21 cellular contexts compared by ENCODE assay signal in the genomic region with DNA sequence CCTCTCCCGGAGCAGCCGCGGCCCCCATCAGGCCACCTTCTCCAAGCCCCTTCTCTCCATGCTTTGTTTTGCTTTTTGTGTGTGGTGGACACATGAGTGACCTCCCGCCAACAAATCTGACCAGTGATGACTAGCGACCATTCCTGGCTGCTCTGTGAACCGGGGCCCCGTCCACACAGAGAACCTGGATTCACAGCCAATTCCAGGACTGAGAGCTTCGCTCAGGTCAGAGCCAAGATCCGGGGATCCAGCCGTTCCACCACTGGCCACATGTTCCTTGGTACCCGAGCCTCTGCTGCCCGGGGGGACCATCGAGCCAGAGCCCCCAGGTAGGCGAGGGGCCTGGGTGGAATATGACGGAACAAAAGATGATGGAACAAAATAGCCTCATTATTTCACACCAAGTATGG. TPM values are rescaled to one million over a fixed set of nuclear protein-coding genes. Genes with fewer than 3 reads are reported as not detected.
DNase-seq lines count a peak whose midpoint lies in the region; ATAC-seq and TF ChIP-seq lines count a peak whose summit lies in the region.
"Had no signal": no experiment of that assay in that cellular context is flagged by ENCODE, and none has a peak within 500 bp of the region (broad histone marks: within the 10 kb centered on the region; RNA-seq: fewer than 3 reads in every experiment).

No MANE protein-coding gene starts in this region.

- H3K23ac ChIP-seq in trophoblast cell (ENCODE audit: low read length): no peak overlapping the region

- H3K4me3 ChIP-seq in adrenal gland (no peak overlapping the region), trophoblast cell (ENCODE audit: low read depth, low read length) (no peak overlapping the region), transverse colon (no peak overlapping the region), A673 (ENCODE audit: low read depth, low read length, poor library complexity, severe bottlenecking) (no peak overlapping the region)
- H3K4me3 ChIP-seq: PC-9 had no signal

- TF ChIP-seq EP300 in transverse colon (IDR thresholded peaks at IDR 0.05; ENCODE audit: low read depth): no peak

- intact Hi-C loops in adrenal gland (cut with DNase I) (no loop called here), left cardiac atrium (cut with DNase I) (loop anchor here in 1 of 2 donors (5.0 kb wide), 2 partner anchors 41 to 61 kb away; no protein-coding TSS in a partner anchor), transverse colon (cut with DNase I; ENCODE audit: low total_unique reads) (no loop called here), A673 (cut with micrococcal nuclease; ENCODE audit: unreplicated experiment) (no loop called here)

- H4K8ac ChIP-seq in trophoblast cell (ENCODE audit: low read depth, low read length): peak overlapping the region; percentile 17

- no peak overlapping the region for H3K4me2 ChIP-seq in trophoblast cell (ENCODE audit: low read length)
- H3K4me2 ChIP-seq: PC-9 had no signal

- peak overlapping the region; percentile 63 for H3K18ac ChIP-seq in trophoblast cell (ENCODE audit: low read length)

- no peak overlapping the region for H3K4me3 Mint-ChIP-seq in activated T-helper 17 cell treated with anti-CD3 and anti-CD28 coated beads, Interleukin-2, amount 50 U/mL, for 72 hours
- H3K4me3 Mint-ChIP-seq: immature natural killer cell; naive thymus-derived CD4-positive, alpha-beta T cell; stimulated activated memory B cell treated with anti-CD40 and anti-IgM and Interleukin-4, amounts not matched to agents 10 μg/mL and 1 μg/mL and 100 μg/mL, for 72 hours had no signal

- POLR2A ChIA-PET in A673 (lab: Charles Lee; ENCODE audit: low non-redundant PET): interaction anchor here (0.6 kb wide), 1 partner anchor 16 kb away, joined by 5 read pairs; no protein-coding TSS in a partner anchor

- H3K4me1 ChIP-seq in adrenal gland (replicated peaks in 1 of 2) (no peaks in the 10 kb centered on the region), trophoblast cell (ENCODE audit: control insufficient read depth in 1 of 2, insufficient read depth in 2 of 2, low read length in 2 of 2) (peaks cover 50 to 63% of the 10 kb centered on the region in 2 experiments), transverse colon (peaks cover 0 to 3% (median 0%) of the 10 kb centered on the region in 4 donors), A673 (ENCODE audit: insufficient read depth, low read length, poor library complexity, severe bottlenecking) (peaks cover under 1% of the 10 kb centered on the region)

- H4K12ac ChIP-seq in trophoblast cell (ENCODE audit: low read depth, low read length): no peak overlapping the region

- peak overlapping the region; percentile 46 for H2BK12ac ChIP-seq in trophoblast cell (ENCODE audit: low read length)

- peak overlapping the region; percentile 81 for H3K14ac ChIP-seq in trophoblast cell (ENCODE audit: low read length)

- peak overlapping the region; percentile 71 for H2BK5ac ChIP-seq in trophoblast cell (ENCODE audit: low read depth, low read length, poor library complexity)

- no TSS peak for BruUV-seq in A673 (replicated peaks; lab: Mats Ljungman, UMichigan)

- no peak for TF ChIP-seq POLR2A in adrenal gland (IDR thresholded peaks at IDR 0.05)
- no peak for TF ChIP-seq POLR2A in transverse colon (IDR thresholded peaks at IDR 0.05)

- peaks cover 60% of the 10 kb centered on the region for H3K79me1 ChIP-seq in trophoblast cell (ENCODE audit: low read length)

- no peak overlapping the region for H3K27ac Mint-ChIP-seq in activated T-helper 17 cell treated with anti-CD3 and anti-CD28 coated beads, Interleukin-2, amount 50 U/mL, for 72 hours
- H3K27ac Mint-ChIP-seq: immature natural killer cell; naive thymus-derived CD4-positive, alpha-beta T cell; stimulated activated memory B cell treated with anti-CD40 and anti-IgM and Interleukin-4, amounts not matched to agents 10 μg/mL and 1 μg/mL and 100 μg/mL, for 72 hours had no signal

- 85 to 94% (median 88%) methylated on average over 11 to 15 of the region's 15 CpGs for WGBS in adrenal gland, 4 donors
- no CpG with 5 or more reads among the region's 15 CpGs for WGBS in trophoblast cell (ENCODE audit: extremely low coverage, insufficient coverage, insufficient read length)
- WGBS in transverse colon (ENCODE audit: low coverage in 1 of 2), 2 donors: 86% methylated on average over 12 of the region's 15 CpGs; no CpG with 5 or more reads in 1 of the 2 donors

- no peaks in the 10 kb centered on the region for H3K9me3 ChIP-seq in adrenal gland (replicated peaks in 1 of 3)
- no peaks in the 10 kb centered on the region for H3K9me3 ChIP-seq in trophoblast cell (ENCODE audit: insufficient read depth, low read depth, low read length)
- no peaks in the 10 kb centered on the region for H3K9me3 ChIP-seq in transverse colon
- no peaks in the 10 kb centered on the region for H3K9me3 ChIP-seq in A673 (ENCODE audit: low read depth, low read length, poor library complexity, severe bottlenecking)

- H3K4me1 Mint-ChIP-seq in activated T-helper 17 cell treated with anti-CD3 and anti-CD28 coated beads, Interleukin-2, amount 50 U/mL, for 72 hours: no peaks in the 10 kb centered on the region

- H3K27me3 Mint-ChIP-seq in activated T-helper 17 cell treated with anti-CD3 and anti-CD28 coated beads, Interleukin-2, amount 50 U/mL, for 72 hours: peaks cover 14% of the 10 kb centered on the region

- H3K36me3 Mint-ChIP-seq in activated T-helper 17 cell treated with anti-CD3 and anti-CD28 coated beads, Interleukin-2, amount 50 U/mL, for 72 hours (ENCODE audit: low read depth): no peaks in the 10 kb centered on the region
- H3K36me3 Mint-ChIP-seq: naive thymus-derived CD4-positive, alpha-beta T cell; stimulated activated memory B cell treated with anti-CD40 and anti-IgM and Interleukin-4, amounts not matched to agents 10 μg/mL and 1 μg/mL and 100 μg/mL, for 72 hours had no signal

- peak overlapping the region; percentile 14 for H2AFZ ChIP-seq in trophoblast cell (ENCODE audit: insufficient read depth, low read length, poor library complexity)
- H2AFZ ChIP-seq: PC-9 had no signal

- H2BK120ac ChIP-seq in trophoblast cell (ENCODE audit: insufficient read depth, low read length, poor library complexity): peak overlapping the region; percentile 84

- CTCF ChIA-PET in A673 (lab: Charles Lee): no interaction called here

- no peaks in the 10 kb centered on the region for H3K9me3 Mint-ChIP-seq in activated T-helper 17 cell treated with anti-CD3 and anti-CD28 coated beads, Interleukin-2, amount 50 U/mL, for 72 hours
- H3K9me3 Mint-ChIP-seq: immature natural killer cell; naive thymus-derived CD4-positive, alpha-beta T cell; stimulated activated memory B cell treated with anti-CD40 and anti-IgM and Interleukin-4, amounts not matched to agents 10 μg/mL and 1 μg/mL and 100 μg/mL, for 72 hours had no signal

- H4K91ac ChIP-seq in trophoblast cell (ENCODE audit: low read depth, low read length): peak overlapping the region; percentile 91

- ATAC-seq in left cardiac atrium: no peak
- no peak for ATAC-seq in activated T-helper 17 cell treated with anti-CD3 and anti-CD28 coated beads, Interleukin-2, amount 50 U/mL, for 72 hours (replicated peaks)
- ATAC-seq: naive thymus-derived CD4-positive, alpha-beta T cell; stimulated activated memory B cell treated with anti-CD40 and anti-IgM and Interleukin-4, amounts not matched to agents 10 μg/mL and 1 μg/mL and 100 μg/mL, for 72 hours had no signal

- H3K27ac ChIP-seq in adrenal gland (peak overlapping the region in 3 of 5 donors; percentile 32 to 80 (median 80)), trophoblast cell (ENCODE audit: low read depth, low read length) (no peak overlapping the region), transverse colon (peak overlapping the region in 3 of 4 donors; percentile 43 to 69 (median 52)), A673 (ENCODE audit: low read depth, low read length, poor library complexity, severe bottlenecking) (no peak overlapping the region)
- H3K27ac ChIP-seq: PC-9 had no signal

- no peak overlapping the region for H3K9ac ChIP-seq in trophoblast cell (ENCODE audit: low read length)

- no peak for DNase-seq in adrenal gland
- DNase-seq in left cardiac atrium: peak; percentile 19
- DNase-seq in trophoblast cell: no peak
- no peak for DNase-seq in transverse colon
- no peak for DNase-seq in stimulated activated CD4-positive, alpha-beta T cell treated with anti-CD3 and anti-CD28 coated beads, Interleukin-4, amount 100 ng/mL, for 24 hours
- DNase-seq in A673 (ENCODE audit: low spot score): no peak
- DNase-seq: activated CD4-positive, alpha-beta T cell treated with anti-CD3 and anti-CD28 coated beads for 4 hours; activated effector memory CD4-positive, alpha-beta T cell treated with anti-CD3 and anti-CD28 coated beads, Interleukin-2, amount 50 U/mL, for 16 hours; AML-193; Calu3; central memory CD4-positive, alpha-beta T cell; effector CD4-positive, alpha-beta T cell; head of caudate nucleus; immature natural killer cell; mammary epithelial cell; naive thymus-derived CD4-positive, alpha-beta T cell; NCI-H774; PC-9; stimulated activated CD4-positive, alpha-beta T cell treated with anti-CD3 and anti-CD28 coated beads, Interleukin-15, amount 100 ng/mL, for 24 hours had no signal

- no peaks in the 10 kb centered on the region for H3K36me3 ChIP-seq in adrenal gland (replicated peaks in 1 of 2)
- no peaks in the 10 kb centered on the region for H3K36me3 ChIP-seq in trophoblast cell (ENCODE audit: control insufficient read depth in 1 of 2, insufficient read depth in 2 of 2, low read length in 2 of 2)
- H3K36me3 ChIP-seq in transverse colon: no peaks in the 10 kb centered on the region
- no peaks in the 10 kb centered on the region for H3K36me3 ChIP-seq in A673 (ENCODE audit: insufficient read depth, low read length, poor library complexity, severe bottlenecking)

- H3K79me2 ChIP-seq in trophoblast cell (ENCODE audit: control insufficient read depth, insufficient read depth, low read length, poor library complexity): peaks cover 3% of the 10 kb centered on the region

- peak overlapping the region; percentile 77 for H2AK5ac ChIP-seq in trophoblast cell (ENCODE audit: low read length)

- H3K4ac ChIP-seq in trophoblast cell (ENCODE audit: low read depth, low read length): peak overlapping the region; percentile 66

- in situ Hi-C loops in transverse colon (cut with MboI; ENCODE audit: low pct_ligation_motif_present in 1 of 4, low pct_unique_long_range_greater_than_20kb in 1 of 4, low sequenced_read_pairs in 3 of 4): loop anchor here in 1 of 4 donors (10.0 kb wide), 1 partner anchor 63 kb away; no protein-coding TSS in a partner anchor

- H3K27me3 ChIP-seq in adrenal gland: no peaks in the 10 kb centered on the region
- H3K27me3 ChIP-seq in trophoblast cell (ENCODE audit: insufficient read depth, low read length): no peaks in the 10 kb centered on the region
- H3K27me3 ChIP-seq in transverse colon: no peaks in the 10 kb centered on the region
- no peaks in the 10 kb centered on the region for H3K27me3 ChIP-seq in A673 (replicated peaks; ENCODE audit: insufficient read depth, low read depth, low read length, poor library complexity)

- no peak for TF ChIP-seq CTCF in adrenal gland (IDR thresholded peaks at IDR 0.05)
- TF ChIP-seq CTCF in transverse colon (IDR thresholded peaks at IDR 0.05): no peak
- no peak for TF ChIP-seq CTCF in A673 (conservative IDR thresholded peaks at IDR 0.05; ENCODE audit: low read depth, low read length)

RNA-seq across cellular contexts. Expression of a gene that starts 46.7 kb away (rescaled TPM):
- total RNA-seq in adrenal gland (100 to 1,000 TPM in 7 of 8 donors, 10 to 100 TPM in 1; 92.9 to 244 (median 141) TPM), left cardiac atrium (100 to 1,000 TPM in 1 of 2 donors, 10 to 100 TPM in 1; 53.4 to 104 TPM), transverse colon (100 to 1,000 TPM in 1 of 4 donors, 10 to 100 TPM in 3; 19.3 to 121 (median 23.3) TPM), A673 (2021) (3.3 and 5.0 TPM in 2 replicates)
- polyA plus RNA-seq in adrenal gland: 100 to 1,000 TPM in 2 of 3 donors, 10 to 100 TPM in 1; 10.9 to 201 (median 163) TPM
- polyA plus RNA-seq in trophoblast cell (2013): 174 and 188 TPM in 2 replicates
- 1 to 10 TPM; 3.2 to 3.9 TPM for total RNA-seq in activated T-helper 17 cell treated with anti-CD3 and anti-CD28 coated beads, Interleukin-2, amount 50 U/mL, for 72 hours

Comparison
In these comparisons a context has a peak if more than half of its experiments do, and no peak if none do; other contexts are left out.
1. H3K27ac ChIP-seq: peak in adrenal gland (3 of 5) and transverse colon (3 of 4); none in trophoblast cell (single experiment) and A673 (single experiment).